Comparison of ENCODE assay signal across 17 cellular contexts in genomic region chr9:2317591-2317990, GRCh38.
"Had no signal": no experiment of that assay in that cellular context is flagged by ENCODE, and none has a peak within 500 bp of the region (broad histone marks: within the 10 kb centered on the region; RNA-seq: fewer than 3 reads in every experiment).

No MANE protein-coding gene starts in this region.

- ATAC-seq: activated CD8-positive, alpha-beta T cell treated with anti-CD3 and anti-CD28 coated beads, Interleukin-2, amount 10 ng/mL, durations not matched to agents 7 days and 5 days; activated naive CD4-positive, alpha-beta T cell treated with anti-CD3 and anti-CD28 coated beads, Interleukin-2, amount 50 U/mL, for 72 hours; activated T-cell treated with anti-CD3 and anti-CD28 coated beads, Interleukin-2, amount 50 U/mL, for 72 hours; effector memory CD8-positive, alpha-beta T cell; naive thymus-derived CD8-positive, alpha-beta T cell had no signal

- H3K4me1 ChIP-seq: tibial artery, vagina had no signal

- H3K9me3 ChIP-seq: vagina had no signal

- H3K36me3 ChIP-seq: tibial artery, vagina had no signal

- H3K27me3 ChIP-seq: tibial artery, vagina had no signal

- DNase-seq: activated B cell treated with CpG ODN at 0.5 μM for 24 hours; activated CD4-positive, alpha-beta T cell treated with anti-CD3 and anti-CD28 coated beads, Interleukin-2, amount 10 ng/mL, durations not matched to agents 24 days and 14 days; activated CD8-positive, alpha-beta memory T cell treated with anti-CD3 and anti-CD28 coated beads, Interleukin-2, amount 50 U/mL, for 4 hours; activated CD8-positive, alpha-beta T cell treated with anti-CD3 and anti-CD28 coated beads, Interleukin-2, amount 10 ng/mL, durations not matched to agents 7 days and 5 days; activated gamma-delta T cell; activated T-cell treated with anti-CD3 and anti-CD28 coated beads, Interleukin-2, amount 50 U/mL, for 72 hours; amniotic stem cell; effector memory CD8-positive, alpha-beta T cell; islet precursor cell; naive thymus-derived CD8-positive, alpha-beta T cell; retina; stimulated activated CD4-positive, alpha-beta T cell treated with anti-CD3 and anti-CD28 coated beads, Interleukin-2, amount 100 ng/mL, for 48 hours; stimulated activated naive CD4-positive, alpha-beta T cell; tibial artery had no signal

- FAIRE-seq: TTC549 had no signal

- H3K27ac ChIP-seq: tibial artery, vagina had no signal

- H3K4me3 ChIP-seq: tibial artery, vagina had no signal
